Comparison of ENCODE assay signal across 1 cellular context in the genomic region with DNA sequence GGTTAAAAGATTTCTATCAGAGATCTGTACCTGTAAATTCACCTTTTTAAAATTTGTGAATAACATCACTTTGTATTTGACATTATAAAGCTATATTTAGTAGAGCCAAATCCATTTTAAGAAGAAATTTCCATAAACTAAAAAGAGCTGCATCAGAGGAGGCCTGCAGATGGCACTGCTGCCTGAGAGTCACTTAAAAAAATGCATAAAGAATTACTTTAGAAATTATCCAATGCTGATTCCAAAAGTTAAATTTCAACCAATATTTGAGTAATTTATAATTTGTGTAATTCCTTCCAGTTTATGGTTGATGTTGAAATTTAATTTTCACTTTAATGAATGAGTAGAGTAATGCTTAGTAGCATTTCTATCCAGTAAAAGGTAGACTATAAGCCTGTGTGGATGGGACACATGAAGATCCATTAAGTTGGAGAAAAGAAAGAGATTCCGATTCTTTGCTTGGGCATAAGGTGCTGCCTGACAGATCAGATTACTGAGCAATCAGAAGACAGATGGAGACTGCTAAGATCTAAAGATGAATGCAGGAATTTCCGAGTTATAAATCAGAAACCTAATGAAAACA.
TF ChIP-seq lines count a peak whose summit lies in the region.

No MANE protein-coding gene starts in this region.

TF ChIP-seq in GM23338, 12 proteins besides CTCF, POLR2A, EP300 and RAD21 (continued from another document):
- TF ChIP-seq EZH2phosphoT487 (IDR thresholded peaks at IDR 0.05; ENCODE audit: unreplicated experiment) (no peak), CREB1 (CRISPR knock-in tag; IDR thresholded peaks at IDR 0.05; ENCODE audit: low read depth) (no peak), POLR2AphosphoS5 (IDR thresholded peaks at IDR 0.05; ENCODE audit: low read depth) (no peak), ZNF114 (CRISPR knock-in tag; IDR thresholded peaks at IDR 0.05) (no peak), NANOG (IDR thresholded peaks at IDR 0.05; ENCODE audit: borderline replicate concordance) (no peak)
- TF ChIP-seq, protein P1, sequence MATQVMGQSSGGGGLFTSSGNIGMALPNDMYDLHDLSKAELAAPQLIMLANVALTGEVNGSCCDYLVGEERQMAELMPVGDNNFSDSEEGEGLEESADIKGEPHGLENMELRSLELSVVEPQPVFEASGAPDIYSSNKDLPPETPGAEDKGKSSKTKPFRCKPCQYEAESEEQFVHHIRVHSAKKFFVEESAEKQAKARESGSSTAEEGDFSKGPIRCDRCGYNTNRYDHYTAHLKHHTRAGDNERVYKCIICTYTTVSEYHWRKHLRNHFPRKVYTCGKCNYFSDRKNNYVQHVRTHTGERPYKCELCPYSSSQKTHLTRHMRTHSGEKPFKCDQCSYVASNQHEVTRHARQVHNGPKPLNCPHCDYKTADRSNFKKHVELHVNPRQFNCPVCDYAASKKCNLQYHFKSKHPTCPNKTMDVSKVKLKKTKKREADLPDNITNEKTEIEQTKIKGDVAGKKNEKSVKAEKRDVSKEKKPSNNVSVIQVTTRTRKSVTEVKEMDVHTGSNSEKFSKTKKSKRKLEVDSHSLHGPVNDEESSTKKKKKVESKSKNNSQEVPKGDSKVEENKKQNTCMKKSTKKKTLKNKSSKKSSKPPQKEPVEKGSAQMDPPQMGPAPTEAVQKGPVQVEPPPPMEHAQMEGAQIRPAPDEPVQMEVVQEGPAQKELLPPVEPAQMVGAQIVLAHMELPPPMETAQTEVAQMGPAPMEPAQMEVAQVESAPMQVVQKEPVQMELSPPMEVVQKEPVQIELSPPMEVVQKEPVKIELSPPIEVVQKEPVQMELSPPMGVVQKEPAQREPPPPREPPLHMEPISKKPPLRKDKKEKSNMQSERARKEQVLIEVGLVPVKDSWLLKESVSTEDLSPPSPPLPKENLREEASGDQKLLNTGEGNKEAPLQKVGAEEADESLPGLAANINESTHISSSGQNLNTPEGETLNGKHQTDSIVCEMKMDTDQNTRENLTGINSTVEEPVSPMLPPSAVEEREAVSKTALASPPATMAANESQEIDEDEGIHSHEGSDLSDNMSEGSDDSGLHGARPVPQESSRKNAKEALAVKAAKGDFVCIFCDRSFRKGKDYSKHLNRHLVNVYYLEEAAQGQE (IDR thresholded peaks at IDR 0.05; ENCODE audit: unreplicated experiment) = no peak
